ENCODE assay signal across 16 cellular contexts in genomic region chr5:26948921-26949320, GRCh38.
"Had no signal": no experiment of that assay in that cellular context is flagged by ENCODE, and none has a peak within 500 bp of the region (broad histone marks: within the 10 kb centered on the region; RNA-seq: fewer than 3 reads in every experiment).

No MANE protein-coding gene starts in this region.

- H3K9ac ChIP-seq: SK-N-SH had no signal

- H3K9me3 ChIP-seq: SK-N-SH had no signal

- H3K27ac ChIP-seq: RWPE1 had no signal

- H3K4me2 ChIP-seq: SK-N-SH had no signal

- DNase-seq: KBM-7, MV-4-11, NCI-H1048, NCI-H1105, NCI-H1417, NCI-H1436 treated with DMSO at 0.1 percent for 48 hours, NCI-H1694, NCI-H187 treated with DMSO at 0.1 percent for 48 hours, NCI-H2029 treated with DMSO at 0.1 percent for 48 hours, NCI-H2171 treated with DMSO at 0.1 percent for 48 hours, NCI-H524, NCI-H69, NCI-H774, SHP77, SK-N-SH had no signal

- H3K9me2 ChIP-seq: SK-N-SH had no signal
